9 cellular contexts compared by ENCODE assay signal in genomic region chr6:85354761-85355618, GRCh38.
DNase-seq lines count a peak whose midpoint lies in the region; ATAC-seq, FAIRE-seq and TF ChIP-seq lines count a peak whose summit lies in the region.
"Had no signal": no experiment of that assay in that cellular context is flagged by ENCODE, and none has a peak within 500 bp of the region (broad histone marks: within the 10 kb centered on the region; RNA-seq: fewer than 3 reads in every experiment).

No MANE protein-coding gene starts in this region.

- H3K4me1 Mint-ChIP-seq in activated T-helper 2 cell treated with anti-CD3 and anti-CD28 coated beads, Interferon-gamma antibody, Interleukin-2, Interleukin-4, amounts not matched to agents 10 μg/mL and 5 μg/mL and 100 μg/mL, durations not matched to agents 14 hours and 24 hours and 36 hours (ENCODE audit: low read depth): peaks cover 3% of the 10 kb centered on the region

- H3K36me3 Mint-ChIP-seq in activated T-helper 2 cell treated with anti-CD3 and anti-CD28 coated beads, Interferon-gamma antibody, Interleukin-2, Interleukin-4, amounts not matched to agents 10 μg/mL and 5 μg/mL and 100 μg/mL, durations not matched to agents 14 hours and 24 hours and 36 hours (ENCODE audit: low read depth): no peaks in the 10 kb centered on the region

- H3K27me3 ChIP-seq in foreskin keratinocyte (no peaks in the 10 kb centered on the region), pancreas (no peaks in the 10 kb centered on the region), upper lobe of left lung (no peaks in the 10 kb centered on the region)

- no peak for FAIRE-seq in pancreas (lab: Jason Lieb, UNC)

- TF ChIP-seq CTCF in foreskin keratinocyte (conservative IDR thresholded peaks at IDR 0.05) (peak; percentile 97), pancreas (IDR thresholded peaks at IDR 0.05) (peak; percentile 91 to 95 (median 92)), upper lobe of left lung (IDR thresholded peaks at IDR 0.05) (peak; percentile 73 to 94 (median 86))

- H3K9me3 Mint-ChIP-seq in activated T-helper 2 cell treated with anti-CD3 and anti-CD28 coated beads, Interferon-gamma antibody, Interleukin-2, Interleukin-4, amounts not matched to agents 10 μg/mL and 5 μg/mL and 100 μg/mL, durations not matched to agents 14 hours and 24 hours and 36 hours: no peaks in the 10 kb centered on the region
- H3K9me3 Mint-ChIP-seq: dendritic cell treated with granulocyte-macrophage colony-stimulating factor and Interleukin-4, amounts not matched to agents 40 ng/mL and 50 ng/mL, for 4 days had no signal

- no peak overlapping the region for H3K27ac Mint-ChIP-seq in activated T-helper 2 cell treated with anti-CD3 and anti-CD28 coated beads, Interferon-gamma antibody, Interleukin-2, Interleukin-4, amounts not matched to agents 10 μg/mL and 5 μg/mL and 100 μg/mL, durations not matched to agents 14 hours and 24 hours and 36 hours
- H3K27ac Mint-ChIP-seq: dendritic cell treated with granulocyte-macrophage colony-stimulating factor and Interleukin-4, amounts not matched to agents 40 ng/mL and 50 ng/mL, for 4 days had no signal

- no peaks in the 10 kb centered on the region for H3K36me3 ChIP-seq in pancreas
- H3K36me3 ChIP-seq in upper lobe of left lung: no peaks in the 10 kb centered on the region

- no peak for TF ChIP-seq EP300 in upper lobe of left lung (IDR thresholded peaks at IDR 0.05)

- H3K4me1 ChIP-seq in foreskin keratinocyte (peaks cover 15% of the 10 kb centered on the region), pancreas (peaks cover 0 to 9% (median 4%) of the 10 kb centered on the region in 3 donors), upper lobe of left lung (no peaks in the 10 kb centered on the region)

- H3K4me3 Mint-ChIP-seq in activated T-helper 2 cell treated with anti-CD3 and anti-CD28 coated beads, Interferon-gamma antibody, Interleukin-2, Interleukin-4, amounts not matched to agents 10 μg/mL and 5 μg/mL and 100 μg/mL, durations not matched to agents 14 hours and 24 hours and 36 hours (ENCODE audit: low read depth): no peak overlapping the region
- H3K4me3 Mint-ChIP-seq: dendritic cell treated with granulocyte-macrophage colony-stimulating factor and Interleukin-4, amounts not matched to agents 40 ng/mL and 50 ng/mL, for 4 days had no signal

- H3K9me3 ChIP-seq in pancreas: no peaks in the 10 kb centered on the region
- H3K9me3 ChIP-seq in upper lobe of left lung: no peaks in the 10 kb centered on the region

- intact Hi-C loops in activated T-helper 2 cell treated with anti-CD3 and anti-CD28 coated beads, Interferon-gamma antibody, Interleukin-2, Interleukin-4, amounts not matched to agents 10 μg/mL and 5 μg/mL and 100 μg/mL, durations not matched to agents 14 hours and 24 hours and 36 hours (cut with micrococcal nuclease): loop anchor here (1.0 kb wide), 2 partner anchors 128 to 182 kb away; no protein-coding TSS in a partner anchor
- intact Hi-C loops in pancreas (cut with DNase I): loop anchor here (5.0 to 10.0 kb wide), 2 partner anchors 127 to 130 kb away; no protein-coding TSS in a partner anchor

- DNase-seq in DMS 273 (lab: John Stamatoyannopoulos, UW; ENCODE audit: unreplicated experiment) (peak; percentile 83), HuH-7 (ENCODE audit: low spot score) (peak; percentile 44), RKO (ENCODE audit: low spot score) (peak; percentile 74), foreskin keratinocyte (peak in 1 of 2 donors; percentile 54), pancreas (peak; percentile 44 to 87 (median 76)), upper lobe of left lung (peak in 1 of 2 donors; percentile 63)
- peak; percentile 50 for DNase-seq in activated T-helper 2 cell treated with anti-CD3 and anti-CD28 coated beads, Interferon-gamma antibody, Interleukin-2, Interleukin-4, amounts not matched to agents 10 μg/mL and 5 μg/mL and 100 μg/mL, durations not matched to agents 14 hours and 24 hours and 36 hours (ENCODE audit: low spot score)

- WGBS in pancreas, 2 donors: 10 to 12% methylated on average over 10 of the region's 10 CpGs
- 26 to 29% methylated on average over 10 of the region's 10 CpGs for WGBS in upper lobe of left lung, 2 donors

- TF ChIP-seq POLR2A in upper lobe of left lung (IDR thresholded peaks at IDR 0.05): no peak

- H3K27ac ChIP-seq in foreskin keratinocyte: no peak overlapping the region
- H3K27ac ChIP-seq in pancreas: no peak overlapping the region
- H3K27ac ChIP-seq in upper lobe of left lung: no peak overlapping the region

- peak; percentile 86 for ATAC-seq in GM21423 (IDR thresholded peaks at IDR 0.05; ENCODE audit: unreplicated experiment)
- peak; percentile 89 for ATAC-seq in foreskin keratinocyte
- peak; percentile 93 to 100 (median 98) for ATAC-seq in pancreas
- peak; percentile 87 to 96 for ATAC-seq in upper lobe of left lung (ENCODE audit: low FRiP score in 2 of 2)

- peaks cover 6% of the 10 kb centered on the region for H3K27me3 Mint-ChIP-seq in activated T-helper 2 cell treated with anti-CD3 and anti-CD28 coated beads, Interferon-gamma antibody, Interleukin-2, Interleukin-4, amounts not matched to agents 10 μg/mL and 5 μg/mL and 100 μg/mL, durations not matched to agents 14 hours and 24 hours and 36 hours (ENCODE audit: low read depth)

- no peak overlapping the region for H3K4me3 ChIP-seq in pancreas
- H3K4me3 ChIP-seq in upper lobe of left lung: no peak overlapping the region
